In the genomic region with DNA sequence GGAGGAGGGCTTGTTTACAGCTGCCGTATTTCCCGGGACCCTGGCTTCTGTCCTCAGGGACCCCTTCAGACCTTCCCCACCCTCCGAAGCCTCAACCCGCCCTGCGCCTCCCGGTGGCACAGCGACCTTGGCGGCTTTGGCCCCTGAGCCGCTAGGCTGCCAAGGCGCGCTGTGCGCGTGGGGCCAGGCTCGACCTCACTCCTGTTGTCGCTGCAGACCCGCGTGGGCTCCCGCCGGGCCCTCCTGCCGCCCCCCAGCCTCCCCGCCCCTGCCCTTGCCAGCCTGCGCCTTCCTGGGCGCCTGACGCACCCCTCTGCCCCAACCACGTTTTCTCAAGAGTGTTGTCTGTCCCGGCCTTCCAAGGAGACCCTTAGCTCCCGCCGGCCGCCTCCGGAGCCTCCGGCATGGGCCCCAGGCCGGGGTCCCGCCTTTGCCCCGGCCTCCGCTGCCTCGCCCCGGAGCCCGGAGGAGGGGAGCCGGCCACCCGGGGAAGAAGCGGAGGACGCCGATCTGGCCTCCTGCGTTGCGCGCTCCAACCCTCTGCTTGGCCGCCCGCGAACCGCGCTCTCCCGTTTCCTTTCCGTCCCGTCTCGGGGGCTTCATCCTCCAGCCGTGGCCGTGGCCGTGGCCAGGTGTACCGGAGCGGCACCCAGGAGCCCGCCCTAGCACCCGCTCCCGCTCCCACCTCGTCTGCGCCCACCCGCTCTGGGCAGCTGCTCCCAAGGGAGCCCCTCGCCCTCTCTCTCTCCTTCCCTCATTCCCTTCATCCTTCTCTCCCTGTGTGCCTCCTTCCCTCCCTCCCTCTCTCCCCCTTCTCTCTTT, we compare ENCODE assay signal across 8 cellular contexts. TPM values are rescaled to one million over a fixed set of nuclear protein-coding genes. Genes with fewer than 3 reads are reported as not detected.
DNase-seq lines count a peak whose midpoint lies in the region; ATAC-seq and TF ChIP-seq lines count a peak whose summit lies in the region.

No MANE protein-coding gene starts in this region.

- H3K27ac ChIP-seq in DOHH2 (ENCODE audit: low read depth, low read length) (no peak overlapping the region), SJSA1 (no peak overlapping the region), lung (ENCODE audit: low read depth in 1 of 2, low read length in 1 of 2) (peak overlapping the region; percentile 34 to 62)

- peak overlapping the region; percentile 79 for H3K4me3 Mint-ChIP-seq in central memory CD8-positive, alpha-beta T cell
- peak overlapping the region; percentile 86 to 87 for H3K4me3 Mint-ChIP-seq in stimulated activated naive CD8-positive, alpha-beta T cell treated with anti-CD3 and anti-CD28 coated beads, Interleukin-15, amount 100 ng/mL, for 72 hours

- H3K9me2 ChIP-seq in DOHH2 (replicated peaks; ENCODE audit: control insufficient read depth, low read length) = no peaks in the 10 kb centered on the region

- peak overlapping the region; percentile 68 for H3K4me2 ChIP-seq in DOHH2 (ENCODE audit: low read length)

- TF ChIP-seq CTCF in DOHH2 (IDR thresholded peaks at IDR 0.05; ENCODE audit: low read depth, low read length, poor library complexity, severe bottlenecking) = no peak
- no peak for TF ChIP-seq CTCF in lung (IDR thresholded peaks at IDR 0.05; ENCODE audit: control extremely low read depth, extremely low read depth)

- peaks cover 19% of the 10 kb centered on the region for H3K36me3 Mint-ChIP-seq in central memory CD8-positive, alpha-beta T cell (ENCODE audit: insufficient read depth)

- H3K27ac Mint-ChIP-seq in central memory CD8-positive, alpha-beta T cell (ENCODE audit: low read depth) = peak overlapping the region; percentile 64
- peak overlapping the region; percentile 45 to 92 for H3K27ac Mint-ChIP-seq in stimulated activated naive CD8-positive, alpha-beta T cell treated with anti-CD3 and anti-CD28 coated beads, Interleukin-15, amount 100 ng/mL, for 72 hours

- peaks cover 6% of the 10 kb centered on the region; the same call in 1 of the 2 replicates for H3K27me3 ChIP-seq in DOHH2 (ENCODE audit: control insufficient read depth, low read length)
- peaks cover 19% of the 10 kb centered on the region for H3K27me3 ChIP-seq in SJSA1 (replicated peaks)
- H3K27me3 ChIP-seq in lung (ENCODE audit: control insufficient read depth, insufficient read depth) = no peaks in the 10 kb centered on the region

- WGBS in lung, 2 donors = 2% methylated on average over 52 to 67 of the region's 67 CpGs

- H3K4me1 ChIP-seq in DOHH2 (ENCODE audit: control insufficient read depth, low read length) (peaks cover 38% of the 10 kb centered on the region), SJSA1 (replicated peaks) (no peaks in the 10 kb centered on the region; the same call in 1 of the 2 replicates), lung (ENCODE audit: control insufficient read depth in 2 of 2, insufficient read depth in 2 of 2, low read length in 2 of 2) (peaks cover 0 to 14% of the 10 kb centered on the region in 2 donors)

- H3K9me3 ChIP-seq in DOHH2 (ENCODE audit: control insufficient read depth, insufficient read depth, low read length) (peaks cover 6% of the 10 kb centered on the region; the same call in 1 of the 2 replicates), SJSA1 (replicated peaks) (no peaks in the 10 kb centered on the region), lung (ENCODE audit: control insufficient read depth in 2 of 2, insufficient read depth in 1 of 2, low read length in 1 of 2) (no peaks in the 10 kb centered on the region)

- peaks cover 13% of the 10 kb centered on the region; the same call in 1 of the 2 replicates for H3F3A ChIP-seq in DOHH2 (ENCODE audit: control insufficient read depth, insufficient read depth)

- ATAC-seq in central memory CD8-positive, alpha-beta T cell (replicated peaks; ENCODE audit: extremely low read depth, poor library complexity, severe bottlenecking) = peak; percentile 61
- ATAC-seq in lung (ENCODE audit: insufficient read depth, low FRiP score) = peak; percentile 29
- ATAC-seq in stimulated activated naive CD8-positive, alpha-beta T cell treated with anti-CD3 and anti-CD28 coated beads, Interleukin-15, amount 100 ng/mL, for 72 hours = peak; percentile 80
- ATAC-seq in HG03095 (IDR thresholded peaks at IDR 0.05; ENCODE audit: unreplicated experiment) = no peak
- no peak for ATAC-seq in HG03135 (IDR thresholded peaks at IDR 0.05; ENCODE audit: unreplicated experiment)

- peaks cover 50% of the 10 kb centered on the region for H3K4me1 Mint-ChIP-seq in central memory CD8-positive, alpha-beta T cell
- H3K4me1 Mint-ChIP-seq in stimulated activated naive CD8-positive, alpha-beta T cell treated with anti-CD3 and anti-CD28 coated beads, Interleukin-15, amount 100 ng/mL, for 72 hours = peaks cover 44% of the 10 kb centered on the region

- peaks cover 9% of the 10 kb centered on the region; the same call in 1 of the 2 replicates for H3K79me2 ChIP-seq in DOHH2 (ENCODE audit: control insufficient read depth, low read length)

- no peaks in the 10 kb centered on the region for H4K20me1 ChIP-seq in DOHH2 (ENCODE audit: control insufficient read depth, insufficient read depth, low read depth, low read length)

- H3K36me3 ChIP-seq in DOHH2 (ENCODE audit: control insufficient read depth, low read length) = no peaks in the 10 kb centered on the region
- no peaks in the 10 kb centered on the region for H3K36me3 ChIP-seq in SJSA1
- no peaks in the 10 kb centered on the region for H3K36me3 ChIP-seq in lung (ENCODE audit: control insufficient read depth in 2 of 2, insufficient read depth in 2 of 2, low read length in 2 of 2)

- H3K4me3 ChIP-seq in DOHH2 (ENCODE audit: low read length) (peak overlapping the region; percentile 73), SJSA1 (peak overlapping the region; percentile 32), lung (peak overlapping the region; percentile 33)

- no peaks in the 10 kb centered on the region for H3K27me3 Mint-ChIP-seq in central memory CD8-positive, alpha-beta T cell
- peaks cover 8% of the 10 kb centered on the region for H3K27me3 Mint-ChIP-seq in stimulated activated naive CD8-positive, alpha-beta T cell treated with anti-CD3 and anti-CD28 coated beads, Interleukin-15, amount 100 ng/mL, for 72 hours

- no peaks in the 10 kb centered on the region for H3K9me3 Mint-ChIP-seq in central memory CD8-positive, alpha-beta T cell
- no peaks in the 10 kb centered on the region for H3K9me3 Mint-ChIP-seq in stimulated activated naive CD8-positive, alpha-beta T cell treated with anti-CD3 and anti-CD28 coated beads, Interleukin-15, amount 100 ng/mL, for 72 hours

- peak in 1 of 2 experiments; percentile 12 for DNase-seq in SJSA1 (ENCODE audit: low read depth in 1 of 2, low spot score in 2 of 2)
- no peak for DNase-seq in central memory CD8-positive, alpha-beta T cell (ENCODE audit: low spot score in 2 of 2)
- no peak for DNase-seq in lung (ENCODE audit: low spot score)
- DNase-seq in stimulated activated naive CD8-positive, alpha-beta T cell treated with anti-CD3 and anti-CD28 coated beads, Interleukin-15, amount 100 ng/mL, for 72 hours = peak; percentile 47 to 49
- no peak for DNase-seq in NCI-H1436 treated with DMSO at 0.1 percent for 48 hours (lab: John Stamatoyannopoulos, UW)

RNA-seq across cellular contexts. Expression of a gene that starts 19.9 kb away (rescaled TPM):
- total RNA-seq in SJSA1 (2014; rRNA removed; shearing (Covaris generic)) = 81.1 and 99.1 TPM in 2 replicates
- total RNA-seq in lung = 100 to 1,000 TPM; 148 to 180 TPM
- polyA plus RNA-seq in lung = 100 to 1,000 TPM in 1 of 2 donors, 10 to 100 TPM in 1; 66.6 to 104 TPM

Comparison
In these comparisons a context has a peak if more than half of its experiments do, and no peak if none do; other contexts are left out.
1. H3K27ac ChIP-seq: peak in lung (2 of 2); none in DOHH2 (single experiment) and SJSA1 (single experiment).
2. DNase-seq: peak in stimulated activated naive CD8-positive, alpha-beta T cell treated with anti-CD3 and anti-CD28 coated beads, Interleukin-15, amount 100 ng/mL, for 72 hours (2 of 2); none in central memory CD8-positive, alpha-beta T cell (0 of 2), lung (single experiment) and NCI-H1436 treated with DMSO at 0.1 percent for 48 hours (single experiment).
3. ATAC-seq: peak in central memory CD8-positive, alpha-beta T cell (single experiment), lung (single experiment) and stimulated activated naive CD8-positive, alpha-beta T cell treated with anti-CD3 and anti-CD28 coated beads, Interleukin-15, amount 100 ng/mL, for 72 hours (single experiment); none in HG03095 (single experiment) and HG03135 (single experiment).
4. Peak in every context shown above with its lines, with median percentiles within 50 percentile points of each other: H3K4me3 ChIP-seq.